8 cellular contexts compared by ENCODE assay signal in genomic region chr19:19404879-19405860, GRCh38. TPM values are rescaled to one million over a fixed set of nuclear protein-coding genes. Genes with fewer than 3 reads are reported as not detected.
DNase-seq lines count a peak whose midpoint lies in the region; ATAC-seq and TF ChIP-seq lines count a peak whose summit lies in the region.

A gene with protein sequence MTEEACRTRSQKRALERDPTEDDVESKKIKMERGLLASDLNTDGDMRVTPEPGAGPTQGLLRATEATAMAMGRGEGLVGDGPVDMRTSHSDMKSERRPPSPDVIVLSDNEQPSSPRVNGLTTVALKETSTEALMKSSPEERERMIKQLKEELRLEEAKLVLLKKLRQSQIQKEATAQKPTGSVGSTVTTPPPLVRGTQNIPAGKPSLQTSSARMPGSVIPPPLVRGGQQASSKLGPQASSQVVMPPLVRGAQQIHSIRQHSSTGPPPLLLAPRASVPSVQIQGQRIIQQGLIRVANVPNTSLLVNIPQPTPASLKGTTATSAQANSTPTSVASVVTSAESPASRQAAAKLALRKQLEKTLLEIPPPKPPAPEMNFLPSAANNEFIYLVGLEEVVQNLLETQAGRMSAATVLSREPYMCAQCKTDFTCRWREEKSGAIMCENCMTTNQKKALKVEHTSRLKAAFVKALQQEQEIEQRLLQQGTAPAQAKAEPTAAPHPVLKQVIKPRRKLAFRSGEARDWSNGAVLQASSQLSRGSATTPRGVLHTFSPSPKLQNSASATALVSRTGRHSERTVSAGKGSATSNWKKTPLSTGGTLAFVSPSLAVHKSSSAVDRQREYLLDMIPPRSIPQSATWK (plus strand): TSS chr19:19405675. CDS start chr19:19465346, 59,671 bp downstream.

- intact Hi-C loops in IMR-90 (cut with micrococcal nuclease): loop anchor here (2.0 kb wide), 2 partner anchors 20 to 84 kb away; no protein-coding TSS in a partner anchor
- intact Hi-C loops in esophagus squamous epithelium (cut with DNase I): no loop called here

- peak within 1 kb of the TSS; percentile 8 for H3K18ac ChIP-seq in IMR-90 (ENCODE audit: low read depth, low read length)

- peak within 1 kb of the TSS; percentile 65 for H3K56ac ChIP-seq in IMR-90 (ENCODE audit: extremely low read depth, insufficient read depth, low read length)

- H2BK120ac ChIP-seq in IMR-90 (ENCODE audit: low read depth, low read length): peak within 1 kb of the TSS; percentile 80

- H3K9ac ChIP-seq in IMR-90 (ENCODE audit: low read depth, low read length): peak within 1 kb of the TSS; percentile 79

- CTCF ChIA-PET in IMR-90 (lab: Yijun Ruan, JAX): interaction anchor here (1.2 to 3.0 kb wide), 2 partner anchors 13 to 85 kb away, joined by 3 to 15 read pairs; no protein-coding TSS in a partner anchor

- peaks cover 30 to 61% (median 59%) of the 10 kb centered on the region in 3 donors for H3K4me1 Mint-ChIP-seq in naive B cell
- H3K4me1 Mint-ChIP-seq in stimulated activated effector memory CD8-positive, alpha-beta T cell treated with anti-CD3 and anti-CD28 coated beads, Interleukin-12 subunit alpha, Interleukin-12 subunit beta, amount 100 ng/mL, for 72 hours: peaks cover 59% of the 10 kb centered on the region

- peak within 1 kb of the TSS; percentile 85 to 99 (median 94) for H3K27ac Mint-ChIP-seq in naive B cell
- H3K27ac Mint-ChIP-seq in stimulated activated effector memory CD8-positive, alpha-beta T cell treated with anti-CD3 and anti-CD28 coated beads, Interleukin-12 subunit alpha, Interleukin-12 subunit beta, amount 100 ng/mL, for 72 hours: peak within 1 kb of the TSS; percentile 91

- H3K79me1 ChIP-seq in IMR-90 (ENCODE audit: low read depth in 1 of 2, low read length in 2 of 2): peaks cover 9 to 69% of the 10 kb centered on the region in 2 experiments; a peak in 3 of 4 replicates

- peaks cover 45% of the 10 kb centered on the region for H4K20me1 ChIP-seq in IMR-90 (ENCODE audit: insufficient read depth, low read length)

- H2AK9ac ChIP-seq in IMR-90 (replicated peaks; ENCODE audit: low read depth, low read length, poor library complexity): peak within 1 kb of the TSS; percentile 85

- H3K4me2 ChIP-seq in IMR-90 (ENCODE audit: low read depth, low read length): peak within 1 kb of the TSS; percentile 95

- peak within 1 kb of the TSS; percentile 56 to 80 for H4K8ac ChIP-seq in IMR-90 (ENCODE audit: low read depth in 2 of 2, low read length in 2 of 2)

- no peaks in the 10 kb centered on the region for H3K27me3 Mint-ChIP-seq in naive B cell

- in situ Hi-C loops in IMR-90 (cut with MboI; ENCODE audit: low sequenced_read_pairs): no loop called here

- POLR2A ChIA-PET in IMR-90 (lab: Charles Lee; ENCODE audit: unreplicated experiment): interaction anchor here (0.6 to 0.8 kb wide), 2 partner anchors 8 to 55 kb away, joined by 3 read pairs; no protein-coding TSS in a partner anchor

- peak within 1 kb of the TSS; percentile 93; the same call in 1 of the 3 replicates for H2BK15ac ChIP-seq in IMR-90 (ENCODE audit: low read depth, low read length)

- 0% methylated on average over 42 of the region's 90 CpGs; no CpG with 5 or more reads in 1 of the 2 experiments for WGBS in IMR-90 (ENCODE audit: extremely low coverage in 2 of 2, insufficient read length in 1 of 2), 2 experiments
- WGBS in esophagus squamous epithelium, 2 donors: 5 to 6% methylated on average over 13 to 23 of the region's 90 CpGs

- peak within 1 kb of the TSS; percentile 98 for H3K23ac ChIP-seq in IMR-90 (ENCODE audit: low read depth, low read length)

- DNase-seq in DMS53 (lab: John Stamatoyannopoulos, UW): peak; percentile 93
- DNase-seq in IMR-90: peak; percentile 89
- peak; percentile 94 to 97 (median 97) for DNase-seq in Peyer's patch
- peak; percentile 89 for DNase-seq in activated T-helper 1 cell treated with Interleukin-2 at 50 U/mL for 16 hours (ENCODE audit: low read depth)
- DNase-seq in esophagus squamous epithelium (lab: John Stamatoyannopoulos, UW): peak; percentile 88
- peak; percentile 94 for DNase-seq in naive B cell
- peak; percentile 99 for DNase-seq in stimulated activated effector memory CD8-positive, alpha-beta T cell treated with anti-CD3 and anti-CD28 coated beads, Interleukin-12 subunit alpha, Interleukin-12 subunit beta, amount 100 ng/mL, for 72 hours (ENCODE audit: low spot score in 2 of 2)

- no peaks in the 10 kb centered on the region for H3K36me3 Mint-ChIP-seq in naive B cell
- H3K36me3 Mint-ChIP-seq in stimulated activated effector memory CD8-positive, alpha-beta T cell treated with anti-CD3 and anti-CD28 coated beads, Interleukin-12 subunit alpha, Interleukin-12 subunit beta, amount 100 ng/mL, for 72 hours: peaks cover 15% of the 10 kb centered on the region

- H4K5ac ChIP-seq in IMR-90 (ENCODE audit: low read depth, low read length): peak within 1 kb of the TSS; percentile 51

- TF ChIP-seq CTCF in IMR-90 (conservative IDR thresholded peaks at IDR 0.05; ENCODE audit: low read depth, low read length) (peak; percentile 41), Peyer's patch (IDR thresholded peaks at IDR 0.05) (peak; percentile 22 to 57 (median 32)), esophagus squamous epithelium (IDR thresholded peaks at IDR 0.05) (peak in 3 of 6 experiments; percentile 25 to 56 (median 43))

- peak within 1 kb of the TSS; percentile 17; the same call in 1 of the 2 replicates for H2BK20ac ChIP-seq in IMR-90 (ENCODE audit: low read depth, low read length)

- H3K4me1 ChIP-seq in IMR-90 (ENCODE audit: control insufficient read depth, insufficient read depth, low read length): peaks cover 12% of the 10 kb centered on the region
- peaks cover 0 to 23% (median 6%) of the 10 kb centered on the region in 4 donors for H3K4me1 ChIP-seq in Peyer's patch
- H3K4me1 ChIP-seq in esophagus squamous epithelium: peaks cover 35 to 74% (median 43%) of the 10 kb centered on the region in 3 donors

- peak within 1 kb of the TSS; percentile 88 for H2AK5ac ChIP-seq in IMR-90 (ENCODE audit: low read depth, low read length)

- peak within 1 kb of the TSS; percentile 67 for H3K27ac ChIP-seq in IMR-90 (ENCODE audit: insufficient read depth, low read length)
- peak within 1 kb of the TSS; percentile 84 to 95 (median 94) for H3K27ac ChIP-seq in Peyer's patch
- H3K27ac ChIP-seq in esophagus squamous epithelium: peak within 1 kb of the TSS; percentile 89 to 95 (median 91)

- H3K9me3 ChIP-seq in IMR-90 (ENCODE audit: control insufficient read depth, insufficient read depth, low read length): no peaks in the 10 kb centered on the region
- no peaks in the 10 kb centered on the region for H3K9me3 ChIP-seq in Peyer's patch
- no peaks in the 10 kb centered on the region for H3K9me3 ChIP-seq in esophagus squamous epithelium

- H3K36me3 ChIP-seq in IMR-90 (ENCODE audit: control insufficient read depth, insufficient read depth, low read length) (no peaks in the 10 kb centered on the region), Peyer's patch (no peaks in the 10 kb centered on the region), esophagus squamous epithelium (no peaks in the 10 kb centered on the region)

- TF ChIP-seq RAD21 in IMR-90 (IDR thresholded peaks at IDR 0.05; ENCODE audit: low read length): peak; percentile 32; the same call in 1 of the 2 replicates

- peak within 1 kb of the TSS; percentile 59 for H2BK5ac ChIP-seq in IMR-90 (ENCODE audit: low read depth, low read length, poor library complexity, severe bottlenecking)

- peak within 1 kb of the TSS; percentile 66 for H4K91ac ChIP-seq in IMR-90 (ENCODE audit: insufficient read depth, low read depth, low read length)

- peak within 1 kb of the TSS; percentile 68 for H3K4me3 ChIP-seq in IMR-90 (ENCODE audit: insufficient read depth, low read depth, low read length)
- H3K4me3 ChIP-seq in Peyer's patch: peak within 1 kb of the TSS; percentile 83 to 95 (median 90)
- peak within 1 kb of the TSS; percentile 89 to 97 (median 92) for H3K4me3 ChIP-seq in esophagus squamous epithelium

- H3K9me1 ChIP-seq in IMR-90 (ENCODE audit: insufficient read depth, low read length): peaks cover 28% of the 10 kb centered on the region

- peak; percentile 77; the same call in 1 of the 2 replicates for TF ChIP-seq POLR2A in IMR-90 (IDR thresholded peaks at IDR 0.05; ENCODE audit: low read depth, low read length)
- TF ChIP-seq POLR2A in Peyer's patch (IDR thresholded peaks at IDR 0.05): peak; percentile 23 to 47
- TF ChIP-seq POLR2A in esophagus squamous epithelium (IDR thresholded peaks at IDR 0.05): peak in 2 of 4 donors; percentile 34 to 65

- ATAC-seq in GM21528 (IDR thresholded peaks at IDR 0.05; ENCODE audit: low FRiP score, unreplicated experiment) (peak; percentile 67), IMR-90 (ENCODE audit: low read depth) (peak; percentile 92), naive B cell (ENCODE audit: low read depth in 2 of 2) (peak; percentile 76 to 77)
- peak; percentile 86 for ATAC-seq in stimulated activated effector memory CD8-positive, alpha-beta T cell treated with anti-CD3 and anti-CD28 coated beads, Interleukin-12 subunit alpha, Interleukin-12 subunit beta, amount 100 ng/mL, for 72 hours

- H3K4ac ChIP-seq in IMR-90 (ENCODE audit: low read depth, low read length): peak within 1 kb of the TSS; percentile 96

- H2AFZ ChIP-seq in IMR-90 (replicated peaks; ENCODE audit: low read length, poor library complexity): peak within 1 kb of the TSS; percentile 88

- BruUV-seq in IMR-90 (replicated peaks; lab: Mats Ljungman, UMichigan): no TSS peak

- H3K27me3 ChIP-seq in IMR-90 (ENCODE audit: control insufficient read depth, insufficient read depth, low read length) (no peaks in the 10 kb centered on the region), Peyer's patch (no peaks in the 10 kb centered on the region), esophagus squamous epithelium (no peaks in the 10 kb centered on the region)

- H3K9me3 Mint-ChIP-seq in naive B cell: no peaks in the 10 kb centered on the region
- no peaks in the 10 kb centered on the region for H3K9me3 Mint-ChIP-seq in stimulated activated effector memory CD8-positive, alpha-beta T cell treated with anti-CD3 and anti-CD28 coated beads, Interleukin-12 subunit alpha, Interleukin-12 subunit beta, amount 100 ng/mL, for 72 hours

- peak within 1 kb of the TSS; percentile 80 for H3K14ac ChIP-seq in IMR-90 (replicated peaks; ENCODE audit: low read depth, low read length)

- dilution Hi-C loops in IMR-90 (cut with HindIII; ENCODE audit: low sequenced_read_pairs, unreplicated experiment): no loop called here

- peak within 1 kb of the TSS; percentile 90 to 98 (median 96) for H3K4me3 Mint-ChIP-seq in naive B cell
- peak within 1 kb of the TSS; percentile 90 for H3K4me3 Mint-ChIP-seq in stimulated activated effector memory CD8-positive, alpha-beta T cell treated with anti-CD3 and anti-CD28 coated beads, Interleukin-12 subunit alpha, Interleukin-12 subunit beta, amount 100 ng/mL, for 72 hours

TF ChIP-seq in IMR-90, 13 proteins besides CTCF, POLR2A, EP300 and RAD21 (continues in another document):
- peak; percentile 95 for TF ChIP-seq FOS (IDR thresholded peaks at IDR 0.05; ENCODE audit: low read depth, low read length)
- TF ChIP-seq RCOR1 (IDR thresholded peaks at IDR 0.05; ENCODE audit: insufficient replicate concordance, low read length): no peak

RNA-seq across cellular contexts. Expression of the gene that starts here (rescaled TPM):
- total RNA-seq in IMR-90 (2012; rRNA removed): 23.5 and 32.8 TPM in 2 replicates
- 33.2 and 44.3 TPM in 2 replicates for polyA plus RNA-seq in IMR-90 (2012; rRNA removed)
- 36.4 and 38.8 TPM in 2 replicates for polyA plus RNA-seq in IMR-90 (2012; cell fraction: cytosol; rRNA removed)
- polyA plus RNA-seq in IMR-90 (2012; cell fraction: nucleus; rRNA removed; ENCODE audit: low replicate concordance): 32.4 and 42.5 TPM in 2 replicates
- 10 to 100 TPM; 67.8 to 99.9 (median 79.8) TPM for total RNA-seq in Peyer's patch
- total RNA-seq in esophagus squamous epithelium: 10 to 100 TPM; 39.7 to 81.4 (median 41.6) TPM
- 10 to 100 TPM in 3 of 6 donors, 1 to 10 TPM in 3; 2.2 to 19.2 (median 10.6) TPM for polyA plus RNA-seq in naive B cell (ENCODE audit: low read depth in 6 of 6)

Comparison
In these comparisons a context has a peak if more than half of its experiments do, and no peak if none do; other contexts are left out.
1. Peak in every context shown above with its lines: DNase-seq, ATAC-seq, H3K4me3 ChIP-seq and H3K27ac ChIP-seq.